1 cellular context compared by ENCODE assay signal in genomic region chr10:72354356-72355213, GRCh38.
TF ChIP-seq lines count a peak whose summit lies in the region.

Gene DNAJB12 (minus strand): TSS chr10:72354919. CDS start chr10:72354897, 22 bp downstream.

TF ChIP-seq in HepG2, 621 proteins besides CTCF, POLR2A, EP300 and RAD21 (continued from another document and continues in another):
- TF ChIP-seq ATF6 (CRISPR knock-in tag; conservative IDR thresholded peaks at IDR 0.05) (0 out of 2 replicates have a peak, but pooled peaks have one; percentile 78), CBX5 (CRISPR knock-in tag; IDR thresholded peaks at IDR 0.05; ENCODE audit: borderline replicate concordance) (peak; percentile 30; the same call in 1 of the 2 replicates), LCORL (IDR thresholded peaks at IDR 0.05) (no peak), LCORL (CRISPR knock-in tag; IDR thresholded peaks at IDR 0.05) (peak; percentile 80), MATR3 (CRISPR knock-in tag; IDR thresholded peaks at IDR 0.05) (no peak), TOE1 (CRISPR knock-in tag; IDR thresholded peaks at IDR 0.05) (no peak), ZNF747 (CRISPR knock-in tag; IDR thresholded peaks at IDR 0.05; ENCODE audit: borderline replicate concordance) (peak; percentile 51), ETS1 (CRISPR knock-in tag; IDR thresholded peaks at IDR 0.05) (no peak), SP1 (IDR thresholded peaks at IDR 0.05) (no peak), SP1 (CRISPR knock-in tag; IDR thresholded peaks at IDR 0.05) (peak; percentile 73), STAT5B (CRISPR knock-in tag; IDR thresholded peaks at IDR 0.05) (0 out of 2 replicates have a peak, but pooled peaks have one; percentile 26), ZNF615 (CRISPR knock-in tag; IDR thresholded peaks at IDR 0.05; ENCODE audit: borderline replicate concordance) (0 out of 2 replicates have a peak, but pooled peaks have one; percentile 77), RNF2 (conservative IDR thresholded peaks at IDR 0.05; ENCODE audit: low read depth) (peak; percentile 57; the same call in 1 of the 2 replicates), GMEB2 (CRISPR knock-in tag; IDR thresholded peaks at IDR 0.05; ENCODE audit: low read depth) (peak; percentile 65), MAFG (CRISPR knock-in tag; IDR thresholded peaks at IDR 0.05) (no peak), AKAP8 (CRISPR knock-in tag; IDR thresholded peaks at IDR 0.05) (0 out of 2 replicates have a peak, but pooled peaks have one; percentile 27), HDAC2 (CRISPR knock-in tag; IDR thresholded peaks at IDR 0.05) (no peak; the same call in none of the 2 replicates), TFDP2 (CRISPR knock-in tag; IDR thresholded peaks at IDR 0.05) (peak; percentile 69), NCOA5 (CRISPR knock-in tag; IDR thresholded peaks at IDR 0.05) (no peak), NCOR1 (IDR thresholded peaks at IDR 0.05; ENCODE audit: borderline replicate concordance, low read length) (peak; percentile 45; the same call in 1 of the 2 replicates), SATB2 (CRISPR knock-in tag; IDR thresholded peaks at IDR 0.05) (0 out of 2 replicates have a peak, but pooled peaks have one; percentile 79), PLSCR1 (CRISPR knock-in tag; IDR thresholded peaks at IDR 0.05; ENCODE audit: borderline replicate concordance) (no peak), ZNF768 (CRISPR knock-in tag; IDR thresholded peaks at IDR 0.05) (peak; percentile 51; the same call in 1 of the 2 replicates), ATF5 (CRISPR knock-in tag; IDR thresholded peaks at IDR 0.05; ENCODE audit: low read depth) (no peak), ZNF790 (CRISPR knock-in tag; IDR thresholded peaks at IDR 0.05; ENCODE audit: borderline replicate concordance) (0 out of 2 replicates have a peak, but pooled peaks have one; percentile 72), SAP130 (CRISPR knock-in tag; IDR thresholded peaks at IDR 0.05; ENCODE audit: low read depth) (peak; percentile 95), CBX1 (IDR thresholded peaks at IDR 0.05; ENCODE audit: low read depth) (peak; percentile 30), HNF4G (IDR thresholded peaks at IDR 0.05; ENCODE audit: borderline replicate concordance, low read depth, low read length) (no peak), HNF4G (CRISPR knock-in tag; IDR thresholded peaks at IDR 0.05; ENCODE audit: borderline replicate concordance, low read depth) (0 out of 2 replicates have a peak, but pooled peaks have one; percentile 43), ZKSCAN5 (CRISPR knock-in tag; IDR thresholded peaks at IDR 0.05) (no peak), ZNF431 (CRISPR knock-in tag; IDR thresholded peaks at IDR 0.05; ENCODE audit: borderline replicate concordance, low read depth) (no peak; the same call in 1 of the 2 replicates), THAP7 (CRISPR knock-in tag; IDR thresholded peaks at IDR 0.05) (no peak), CCDC6 (CRISPR knock-in tag; IDR thresholded peaks at IDR 0.05) (peak; percentile 50), CBFB (CRISPR knock-in tag; IDR thresholded peaks at IDR 0.05) (no peak; the same call in 1 of the 2 replicates), ARID2 (CRISPR knock-in tag; IDR thresholded peaks at IDR 0.05; ENCODE audit: borderline replicate concordance) (no peak), FOXA1 (IDR thresholded peaks at IDR 0.05) (no peak), FOXA1 (CRISPR knock-in tag; IDR thresholded peaks at IDR 0.05) (peak; percentile 89), ZBTB2 (CRISPR knock-in tag; IDR thresholded peaks at IDR 0.05; ENCODE audit: low read depth) (peak; percentile 54; the same call in 1 of the 2 replicates), ARNT2 (CRISPR knock-in tag; IDR thresholded peaks at IDR 0.05; ENCODE audit: low read depth) (0 out of 2 replicates have a peak, but pooled peaks have one; percentile 83), ATF1 (CRISPR knock-in tag; IDR thresholded peaks at IDR 0.05) (peak; percentile 97), SP2 (CRISPR knock-in tag; IDR thresholded peaks at IDR 0.05) (peak; percentile 59; the same call in 1 of the 2 replicates), KDM1A (CRISPR knock-in tag; IDR thresholded peaks at IDR 0.05) (no peak), HBP1 (CRISPR knock-in tag; IDR thresholded peaks at IDR 0.05; ENCODE audit: low read depth) (peak; percentile 78), ZNF256 (CRISPR knock-in tag; conservative IDR thresholded peaks at IDR 0.05) (0 out of 2 replicates have a peak, but pooled peaks have one; percentile 67), ZNF510 (CRISPR knock-in tag; IDR thresholded peaks at IDR 0.05; ENCODE audit: low read depth) (0 out of 2 replicates have a peak, but pooled peaks have one; percentile 23), HIC2 (CRISPR knock-in tag; IDR thresholded peaks at IDR 0.05; ENCODE audit: low read depth) (peak; percentile 44; the same call in 1 of the 2 replicates), ZMAT3 (CRISPR knock-in tag; conservative IDR thresholded peaks at IDR 0.05) (no peak), HOXA7 (CRISPR knock-in tag; IDR thresholded peaks at IDR 0.05) (no peak), ZNF703 (CRISPR knock-in tag; IDR thresholded peaks at IDR 0.05; ENCODE audit: borderline replicate concordance) (no peak; the same call in 1 of the 2 replicates), PCBP1 (IDR thresholded peaks at IDR 0.05; ENCODE audit: borderline replicate concordance, low read depth, low read length) (peak; percentile 93; the same call in 1 of the 2 replicates), HMGA1 (CRISPR knock-in tag; conservative IDR thresholded peaks at IDR 0.05) (no peak), THAP11 (CRISPR knock-in tag; IDR thresholded peaks at IDR 0.05) (peak; percentile 98), HNRNPUL1 (IDR thresholded peaks at IDR 0.05; ENCODE audit: low read depth, low read length) (no peak), ZNF770 (CRISPR knock-in tag; IDR thresholded peaks at IDR 0.05) (peak; percentile 57; the same call in 1 of the 2 replicates), ZNF337 (CRISPR knock-in tag; IDR thresholded peaks at IDR 0.05; ENCODE audit: borderline replicate concordance, low read depth) (no peak), ZNF557 (CRISPR knock-in tag; IDR thresholded peaks at IDR 0.05) (0 out of 2 replicates have a peak, but pooled peaks have one; percentile 47)
